Comparison of ENCODE assay signal across 1 cellular context in the genomic region with DNA sequence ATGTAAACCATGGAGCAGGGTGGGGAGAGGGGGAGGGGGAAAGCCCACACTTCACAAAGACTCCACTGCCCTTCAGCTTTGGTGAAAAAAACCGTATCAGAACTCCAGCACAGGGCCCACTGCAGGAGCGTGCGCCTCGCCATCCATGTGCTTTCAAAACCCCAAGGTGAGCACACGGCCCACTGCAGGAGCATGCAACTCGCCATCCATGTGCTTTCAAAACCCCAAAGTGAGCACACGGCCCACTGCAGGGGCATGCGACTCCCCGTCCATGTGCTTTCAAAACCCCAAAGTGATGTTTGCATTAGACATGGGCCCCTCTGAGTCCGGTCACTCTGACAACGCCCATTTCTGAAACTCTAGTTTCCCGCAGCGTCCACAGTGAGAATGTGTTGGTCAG.
TF ChIP-seq lines count a peak whose summit lies in the region.

No MANE protein-coding gene starts in this region.

TF ChIP-seq in SK-N-SH, 30 proteins besides CTCF, POLR2A, EP300 and RAD21 (continued from another document):
- TF ChIP-seq, protein P1, sequence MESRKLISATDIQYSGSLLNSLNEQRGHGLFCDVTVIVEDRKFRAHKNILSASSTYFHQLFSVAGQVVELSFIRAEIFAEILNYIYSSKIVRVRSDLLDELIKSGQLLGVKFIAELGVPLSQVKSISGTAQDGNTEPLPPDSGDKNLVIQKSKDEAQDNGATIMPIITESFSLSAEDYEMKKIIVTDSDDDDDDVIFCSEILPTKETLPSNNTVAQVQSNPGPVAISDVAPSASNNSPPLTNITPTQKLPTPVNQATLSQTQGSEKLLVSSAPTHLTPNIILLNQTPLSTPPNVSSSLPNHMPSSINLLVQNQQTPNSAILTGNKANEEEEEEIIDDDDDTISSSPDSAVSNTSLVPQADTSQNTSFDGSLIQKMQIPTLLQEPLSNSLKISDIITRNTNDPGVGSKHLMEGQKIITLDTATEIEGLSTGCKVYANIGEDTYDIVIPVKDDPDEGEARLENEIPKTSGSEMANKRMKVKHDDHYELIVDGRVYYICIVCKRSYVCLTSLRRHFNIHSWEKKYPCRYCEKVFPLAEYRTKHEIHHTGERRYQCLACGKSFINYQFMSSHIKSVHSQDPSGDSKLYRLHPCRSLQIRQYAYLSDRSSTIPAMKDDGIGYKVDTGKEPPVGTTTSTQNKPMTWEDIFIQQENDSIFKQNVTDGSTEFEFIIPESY (IDR thresholded peaks at IDR 0.05; ENCODE audit: borderline replicate concordance, low read depth): no peak
- no peak for TF ChIP-seq RFX5 (IDR thresholded peaks at IDR 0.05; ENCODE audit: low read length)
- TF ChIP-seq FOSL2 (IDR thresholded peaks at IDR 0.05; ENCODE audit: borderline replicate concordance, low read depth): no peak
- no peak for TF ChIP-seq GABPA (IDR thresholded peaks at IDR 0.05; ENCODE audit: low read depth)
- TF ChIP-seq, protein P2, sequence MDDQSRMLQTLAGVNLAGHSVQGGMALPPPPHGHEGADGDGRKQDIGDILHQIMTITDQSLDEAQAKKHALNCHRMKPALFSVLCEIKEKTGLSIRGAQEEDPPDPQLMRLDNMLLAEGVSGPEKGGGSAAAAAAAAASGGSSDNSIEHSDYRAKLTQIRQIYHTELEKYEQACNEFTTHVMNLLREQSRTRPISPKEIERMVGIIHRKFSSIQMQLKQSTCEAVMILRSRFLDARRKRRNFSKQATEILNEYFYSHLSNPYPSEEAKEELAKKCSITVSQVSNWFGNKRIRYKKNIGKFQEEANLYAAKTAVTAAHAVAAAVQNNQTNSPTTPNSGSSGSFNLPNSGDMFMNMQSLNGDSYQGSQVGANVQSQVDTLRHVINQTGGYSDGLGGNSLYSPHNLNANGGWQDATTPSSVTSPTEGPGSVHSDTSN (IDR thresholded peaks at IDR 0.05): no peak
- TF ChIP-seq EZH2phosphoT487 (IDR thresholded peaks at IDR 0.05; ENCODE audit: borderline replicate concordance, low read depth): no peak
